Comparison of ENCODE assay signal across 8 cellular contexts in the genomic region with DNA sequence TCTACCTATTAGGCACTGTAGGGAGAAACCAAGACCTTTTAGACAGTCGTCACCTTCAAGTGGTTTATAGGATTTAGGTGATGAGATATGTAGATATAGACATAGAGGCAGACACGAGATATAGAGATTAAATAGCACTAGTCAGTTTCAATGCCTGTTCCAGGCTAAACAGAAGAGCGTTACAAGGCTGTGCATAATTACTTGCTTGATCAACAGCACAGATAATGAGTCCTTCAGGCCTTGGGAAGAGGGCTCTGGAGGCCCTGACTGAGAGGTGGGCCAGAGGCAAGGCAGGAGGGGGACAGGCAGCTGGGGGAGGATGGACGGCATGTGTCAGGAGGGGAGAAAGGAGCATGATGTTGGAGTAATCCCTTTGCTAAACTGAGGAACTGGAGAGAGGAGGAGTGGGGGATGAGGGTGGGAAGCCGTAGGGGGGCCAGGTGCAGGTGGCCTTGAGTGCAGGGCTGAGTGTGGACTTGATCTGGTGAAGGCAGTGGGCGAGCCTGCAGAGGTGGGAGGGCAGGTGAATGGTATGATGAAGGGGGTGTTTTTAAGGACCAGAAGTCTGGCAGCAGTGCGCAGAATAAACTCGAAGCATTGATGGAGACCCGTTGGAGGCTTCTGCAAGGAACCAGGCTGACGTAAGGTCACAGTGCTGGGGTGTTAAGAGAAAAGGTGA. TPM values are rescaled to one million over a fixed set of nuclear protein-coding genes. Genes with fewer than 3 reads are reported as not detected.
A peak's percentile ranks its signal among the peaks of the same experiment; 100 is the strongest.
DNase-seq lines count a peak whose midpoint lies in the region; ATAC-seq and TF ChIP-seq lines count a peak whose summit lies in the region.

No MANE protein-coding gene starts in this region.

- ATAC-seq in T-cell (replicated peaks in 1 of 4) (no peak), right cardiac atrium (no peak), GM21515 (IDR thresholded peaks at IDR 0.05; ENCODE audit: unreplicated experiment) (no peak)

- H3F3A ChIP-seq in smooth muscle cell (ENCODE audit: low read depth), result peaks cover 13% of the 10 kb centered on the region

- peaks cover 57 to 67% (median 60%) of the 10 kb centered on the region in 3 donors for H3K4me1 Mint-ChIP-seq in T-cell

- H3K36me3 ChIP-seq in smooth muscle cell (ENCODE audit: low read depth), result no peaks in the 10 kb centered on the region

- peak overlapping the region; percentile 98 for H3K4me3 ChIP-seq in right cardiac atrium (ENCODE audit: low read length)
- H3K4me3 ChIP-seq in smooth muscle cell, result peak overlapping the region; percentile 57

- H3K27me3 Mint-ChIP-seq in T-cell, result no peaks in the 10 kb centered on the region

- no peaks in the 10 kb centered on the region for H3K79me2 ChIP-seq in smooth muscle cell (ENCODE audit: low read depth)

- H3K9me3 ChIP-seq in right cardiac atrium (ENCODE audit: control insufficient read depth, low read length), result no peaks in the 10 kb centered on the region
- H3K9me3 ChIP-seq in smooth muscle cell (replicated peaks; ENCODE audit: low read depth), result no peaks in the 10 kb centered on the region

- no peaks in the 10 kb centered on the region for H3K9me3 Mint-ChIP-seq in T-cell

- peaks cover 36% of the 10 kb centered on the region for H3K4me1 ChIP-seq in right cardiac atrium (ENCODE audit: control insufficient read depth, insufficient read depth, low read length)
- peaks cover 41% of the 10 kb centered on the region for H3K4me1 ChIP-seq in smooth muscle cell (ENCODE audit: low read depth)

- intact Hi-C loops in right cardiac atrium (cut with DNase I), result loop anchor here in 1 of 4 donors (5.0 kb wide), 2 partner anchors 50 to 65 kb away; partner anchors contain the start of gene CTDSP2

- H3K27ac Mint-ChIP-seq in T-cell, result peak overlapping the region; percentile 99

- H3K27ac ChIP-seq in right cardiac atrium (ENCODE audit: low read length) (no peak overlapping the region), smooth muscle cell (ENCODE audit: low read depth) (peak overlapping the region; percentile 95)

- peak overlapping the region; percentile 90 for H2AFZ ChIP-seq in smooth muscle cell (ENCODE audit: low read depth)

- H3K27me3 ChIP-seq in right cardiac atrium (ENCODE audit: control insufficient read depth, insufficient read depth), result no peaks in the 10 kb centered on the region
- no peaks in the 10 kb centered on the region for H3K27me3 ChIP-seq in smooth muscle cell (ENCODE audit: low read depth)

- H3K4me3 Mint-ChIP-seq in T-cell, result peak overlapping the region; percentile 74 to 82 (median 81)

- CTCF ChIA-PET in T-cell (lab: Charles Lee), result interaction anchor here (0.6 to 1.0 kb wide), 4 partner anchors 7 to 138 kb away, joined by 3 to 5 read pairs (median 3); no protein-coding TSS in a partner anchor

- WGBS in right cardiac atrium, result 62% methylated on average over 10 of the region's 10 CpGs
- WGBS in smooth muscle cell (ENCODE audit: low lambda C conversion rate), result 53% methylated on average over 10 of the region's 10 CpGs

- peak overlapping the region; percentile 81 for H3K9ac ChIP-seq in smooth muscle cell (ENCODE audit: low read depth)

- no peaks in the 10 kb centered on the region for H4K20me1 ChIP-seq in smooth muscle cell (ENCODE audit: low read depth)

- no peak for TF ChIP-seq CTCF in smooth muscle cell (IDR thresholded peaks at IDR 0.05; ENCODE audit: borderline replicate concordance, insufficient read depth, poor library complexity, severe bottlenecking)

- DNase-seq in DMS79 treated with DMSO at 0.1 percent for 48 hours (lab: John Stamatoyannopoulos, UW) (peak; percentile 21), DMS79 (lab: John Stamatoyannopoulos, UW) (no peak), T-cell (no peak), right cardiac atrium (peak in 1 of 3 donors; percentile 36), smooth muscle cell (lab: John Stamatoyannopoulos, UW; ENCODE audit: unreplicated experiment) (no peak), RKO (ENCODE audit: low spot score) (no peak)
- DNase-seq in activated CD8-positive, alpha-beta memory T cell treated with anti-CD3 and anti-CD28 coated beads for 24 hours, result no peak

- H3K4me2 ChIP-seq in smooth muscle cell, result peak overlapping the region; percentile 89

- H3K36me3 Mint-ChIP-seq in T-cell, result no peaks in the 10 kb centered on the region

- POLR2A ChIA-PET in T-cell (lab: Charles Lee), result interaction anchor here in 1 of 2 donors (0.6 kb wide), 3 partner anchors 18 to 116 kb away, joined by 3 to 8 read pairs (median 5); no protein-coding TSS in a partner anchor

RNA-seq across cellular contexts. Expression of gene ATP23, which starts 43.9 kb away (rescaled TPM):
- total RNA-seq in T-cell, result 1 to 10 TPM; 3.1 to 9.7 (median 7.7) TPM
- total RNA-seq in right cardiac atrium, result 10 to 100 TPM in 2 of 4 donors, 1 to 10 TPM in 2; 6.4 to 11.9 (median 8.4) TPM
- polyA plus RNA-seq in right cardiac atrium, result 14.3 TPM
- total RNA-seq in smooth muscle cell, result 2.7 and 3.9 TPM in 2 replicates
- polyA plus RNA-seq in smooth muscle cell, result 9.8 and 10.4 TPM in 2 replicates

RNA-seq across cellular contexts. Expression of gene CTDSP2, which starts 50.9 kb away (rescaled TPM):
- total RNA-seq in T-cell (100 to 1,000 TPM; 132 to 246 (median 234) TPM), right cardiac atrium (100 to 1,000 TPM in 2 of 4 donors, 10 to 100 TPM in 2; 94.3 to 116 (median 103) TPM), smooth muscle cell (77.4 and 86.7 TPM in 2 replicates)
- polyA plus RNA-seq in right cardiac atrium (41.7 TPM), smooth muscle cell (61.7 and 62.0 TPM in 2 replicates)
